In genomic region chr7:68417002-68417401, GRCh38 we compare ENCODE assay signal across 6 cellular contexts.
"Had no signal": no experiment of that assay in that cellular context is flagged by ENCODE, and none has a peak within 500 bp of the region (broad histone marks: within the 10 kb centered on the region; RNA-seq: fewer than 3 reads in every experiment).

No MANE protein-coding gene starts in this region.

- DNase-seq: GM23248, GOT3, H7, H9, HCEC 1CT, HFFc6 had no signal
